In genomic region chr4:62263454-62263853, GRCh38 we compare ENCODE assay signal across 5 cellular contexts.
"Had no signal": no experiment of that assay in that cellular context is flagged by ENCODE, and none has a peak within 500 bp of the region (broad histone marks: within the 10 kb centered on the region; RNA-seq: fewer than 3 reads in every experiment).

No MANE protein-coding gene starts in this region.

- H3K4me3 Mint-ChIP-seq: H9 had no signal

- H3K4me3 ChIP-seq: GM23248, K562 had no signal

- ATAC-seq: K562 had no signal

- H3K9me3 Mint-ChIP-seq: H9 had no signal

- H3K27ac Mint-ChIP-seq: H9 had no signal

- H3K27ac ChIP-seq: GM23248 had no signal

- DNase-seq: GM23248, H9, HCEC 1CT, IMR-90 had no signal
